9 cellular contexts compared by ENCODE assay signal in genomic region chr1:109531826-109532364, GRCh38. TPM values are rescaled to one million over a fixed set of nuclear protein-coding genes. Genes with fewer than 3 reads are reported as not detected.
DNase-seq lines count a peak whose midpoint lies in the region; ATAC-seq, FAIRE-seq and TF ChIP-seq lines count a peak whose summit lies in the region.
"Had no signal": no experiment of that assay in that cellular context is flagged by ENCODE, and none has a peak within 500 bp of the region (broad histone marks: within the 10 kb centered on the region; RNA-seq: fewer than 3 reads in every experiment).

No MANE protein-coding gene starts in this region.

- no peak overlapping the region for H3K27ac ChIP-seq in HEK293 (ENCODE audit: extremely low read depth, low read depth, low read length)
- no peak overlapping the region for H3K27ac ChIP-seq in K562 (ENCODE audit: extremely low read depth, low read depth, low read length)
- no peak overlapping the region for H3K27ac ChIP-seq in rectal smooth muscle tissue (ENCODE audit: low read depth, low read length)

- no peaks in the 10 kb centered on the region for H3K79me2 ChIP-seq in K562 (ENCODE audit: control insufficient read depth, insufficient read depth, low read length)

- no peak for TF ChIP-seq EP300 in K562 (IDR thresholded peaks at IDR 0.05; ENCODE audit: low read length)

- H3K4me3 ChIP-seq in HEK293 (ENCODE audit: low read depth, low read length) (no peak overlapping the region), K562 (no peak overlapping the region), rectal smooth muscle tissue (ENCODE audit: low read length) (peak overlapping the region; percentile 55)

- H3K4me2 ChIP-seq in K562 (ENCODE audit: insufficient read depth, low read length), result 0 out of 2 replicates have a peak overlapping the region, but pooled peaks have one; percentile 53

- H3K9me3 ChIP-seq in HEK293 (ENCODE audit: control insufficient read depth, insufficient read depth, low read depth, low read length) (no peaks in the 10 kb centered on the region), K562 (replicated peaks; ENCODE audit: control insufficient read depth, insufficient read depth, low read depth, low read length) (no peaks in the 10 kb centered on the region)

- POLR2A ChIA-PET in HEK293 (lab: Yijun Ruan, JAX) (interaction anchor here (0.8 to 1.8 kb wide), 7 partner anchors 13 to 43 kb away, joined by 3 to 11 read pairs (median 4); partner anchors contain the start of genes CYB561D1 and GNAI3), K562 (lab: Yijun Ruan, JAX) (interaction anchor here (0.6 to 4.9 kb wide), 14 partner anchors 10 to 257 kb away, joined by 3 to 21 read pairs (median 5); partner anchors contain the start of genes ATXN7L2, CYB561D1, GNAI3 and PSMA5)

- H3K9ac ChIP-seq in K562 (ENCODE audit: insufficient read depth in 1 of 2, low read depth in 2 of 2, low read length in 2 of 2) (peak overlapping the region in 1 of 2 experiments; percentile 61; a peak in 1 of 4 replicates), rectal smooth muscle tissue (ENCODE audit: low read length) (no peak overlapping the region)

- 37% methylated on average over 16 of the region's 16 CpGs for WGBS in K562 (ENCODE audit: insufficient coverage, low coverage, missing lambda C conversion rate)

- H3K27me3 ChIP-seq in K562 (ENCODE audit: control insufficient read depth in 2 of 2, insufficient read depth in 2 of 2, low read length in 2 of 2) (peaks cover 12 to 20% of the 10 kb centered on the region in 2 experiments), rectal smooth muscle tissue (ENCODE audit: control insufficient read depth, insufficient read depth, low read length) (no peaks in the 10 kb centered on the region)

- no TSS peak for BruUV-seq in K562 (replicated peaks; lab: Mats Ljungman, UMichigan)

- H3K9me1 ChIP-seq in K562 (ENCODE audit: control insufficient read depth, insufficient read depth, low read length), result no peaks in the 10 kb centered on the region

- H3K36me3 ChIP-seq in HEK293 (ENCODE audit: control insufficient read depth in 2 of 2, insufficient read depth in 1 of 2, low read length in 2 of 2) (no peaks in the 10 kb centered on the region), K562 (ENCODE audit: control insufficient read depth, insufficient read depth, low read length) (no peaks in the 10 kb centered on the region), rectal smooth muscle tissue (ENCODE audit: control insufficient read depth, insufficient read depth, low read length) (no peaks in the 10 kb centered on the region)

- H3K4me1 ChIP-seq in HEK293 (ENCODE audit: control insufficient read depth, insufficient read depth, low read length) (no peaks in the 10 kb centered on the region), K562 (replicated peaks in 1 of 2; ENCODE audit: control insufficient read depth in 2 of 2, insufficient read depth in 2 of 2, low read length in 2 of 2) (peaks cover 9 to 14% of the 10 kb centered on the region in 2 experiments; a peak in 4 of 5 replicates), rectal smooth muscle tissue (ENCODE audit: control insufficient read depth, insufficient read depth, low read length) (peaks cover 18% of the 10 kb centered on the region)

- TF ChIP-seq CTCF in HEK293 (tag by site-specific recombination; IDR thresholded peaks at IDR 0.05) (no peak), K562 (IDR thresholded peaks at IDR 0.05 in 2 of 3, conservative IDR thresholded peaks at IDR 0.05 in 1 of 3; ENCODE audit: insufficient read depth in 2 of 3, low read depth in 1 of 3, low read length in 3 of 3) (no peak)

- peak overlapping the region; percentile 97 for H2AFZ ChIP-seq in K562 (ENCODE audit: low read depth, low read length)

- DNase-seq in NCI-H2227 (lab: John Stamatoyannopoulos, UW; ENCODE audit: unreplicated experiment), result peak; percentile 24
- DNase-seq in NCI-H2227 treated with DMSO at 0.1 percent for 48 hours (lab: John Stamatoyannopoulos, UW), result no peak
- no peak for DNase-seq in K562 (ENCODE audit: extremely low read depth in 1 of 4, low spot score in 3 of 4)
- no peak for DNase-seq in SIG-M5 treated with dmso at 0.1 percent for 504 hours (lab: John Stamatoyannopoulos, UW; ENCODE audit: unreplicated experiment)
- no peak for DNase-seq in H4 (ENCODE audit: low spot score)
- no peak for DNase-seq in OCI-M2 (lab: John Stamatoyannopoulos, UW; ENCODE audit: unreplicated experiment)

- in situ Hi-C loops in K562 (cut with MboI), result loop anchor here (5.0 kb wide), 2 partner anchors 35 to 270 kb away; no protein-coding TSS in a partner anchor

- CTCF ChIA-PET in HEK293 (lab: Yijun Ruan, JAX), result interaction anchor here (0.5 to 20.8 kb wide), 46 partner anchors 9 to 635 kb away, joined by 3 to 1152 read pairs (median 4); partner anchors contain the start of genes AHCYL1, AMIGO1, ATXN7L2 and CYB561D1
- CTCF ChIA-PET in K562 (lab: Yijun Ruan, JAX; ENCODE audit: low intra/inter-chr PET ratio), result interaction anchor here (0.5 to 5.3 kb wide), 6 partner anchors 22 to 331 kb away, joined by 3 to 131 read pairs (median 22); partner anchors contain the start of gene CYB561D1

- no peak for FAIRE-seq in K562 (lab: Jason Lieb, UNC)

- intact Hi-C loops in K562 (cut with micrococcal nuclease), result loop anchor here (1.0 to 10.0 kb wide), 9 partner anchors 32 to 417 kb away; partner anchors contain the start of genes CYB561D1 and ELAPOR1

- no peaks in the 10 kb centered on the region for H4K20me1 ChIP-seq in K562 (replicated peaks; ENCODE audit: control insufficient read depth, insufficient read depth, low read length)

- TF ChIP-seq RAD21 in K562 (CRISPR knock-in tag; conservative IDR thresholded peaks at IDR 0.05 in 1 of 2, IDR thresholded peaks at IDR 0.05 in 1 of 2), result no peak

- ATAC-seq in K562, result no peak; the same call in 2 of the 3 replicates

- no peak for TF ChIP-seq POLR2A in K562 (conservative IDR thresholded peaks at IDR 0.05)

RNA-seq across cellular contexts. Expression of gene GPR61, which starts 7.8 kb away (rescaled TPM):
- not detected in 2 replicates for total RNA-seq in K562 (2011; cell fraction: chromatin; rRNA removed; ENCODE audit: low replicate concordance)
- total RNA-seq in K562 (2011; cell fraction: nucleolus; rRNA removed), result under 0.01 TPM in 1 of 2 replicates, not detected in the other
- total RNA-seq in K562 (2011; cell fraction: nucleoplasm; rRNA removed), result 0.29 TPM in 1 of 2 replicates, not detected in the other
- total RNA-seq in K562 (2014; rRNA removed), result not detected in 2 replicates
- 0.04 TPM in 1 of 2 replicates, not detected in the other for total RNA-seq in K562 (2014; rRNA removed; fragmentation: Illumina TruSeq; extraction: Trizol)
- 0.15 TPM in 1 of 2 replicates, not detected in the other for total RNA-seq in K562 (2015; rRNA removed; fragmentation: Illumina TruSeq; extraction: Trizol)
- total RNA-seq in K562 (2021), result not detected in 2 replicates
- polyA plus RNA-seq in K562 (2011; rRNA removed), result 0.15 TPM in 1 of 2 replicates, not detected in the other
- 0.01 TPM in 1 of 2 replicates, not detected in the other for polyA plus RNA-seq in K562 (2011; cell fraction: cytosol; rRNA removed)
- polyA plus RNA-seq in K562 (2011; cell fraction: nucleus; rRNA removed), result not detected in 2 replicates
- 0.90 and 1.3 TPM in 2 replicates for polyA plus RNA-seq in K562 (2012)
- not detected in 2 replicates for polyA plus RNA-seq in K562 (2014; fragmentation: Illumina TruSeq; extraction: Trizol)
- polyA plus RNA-seq in K562 (2014; fragmentation: Nextera tagmentation; extraction: Ambion mirVana), result 1 to 10 TPM in 1 of 2 experiments, under 1 TPM in 1; 0.65 to 1.1 TPM
- 0.25 TPM in 1 of 2 replicates, not detected in the other for polyA plus RNA-seq in K562 (2014; rRNA removed)
- 0.28 and 0.54 TPM in 2 replicates for polyA minus RNA-seq in K562 (2011; rRNA and poly(A)+ RNA removed)
- polyA minus RNA-seq in K562 (2011; cell fraction: cytosol; rRNA and poly(A)+ RNA removed), result not detected in 2 replicates
- polyA minus RNA-seq in K562 (2011; cell fraction: nucleus; rRNA and poly(A)+ RNA removed), result 0.89 TPM in 1 of 2 replicates, not detected in the other
- not detected in 2 replicates for total RNA-seq in H4 (2014; rRNA removed; shearing (Covaris generic))
- total RNA-seq: A673 had no signal

RNA-seq across cellular contexts. Expression of gene GNAI3, which starts 16.5 kb away (rescaled TPM):
- total RNA-seq in K562 (2011; cell fraction: chromatin; rRNA removed; ENCODE audit: low replicate concordance), result 4.4 and 10.9 TPM in 2 replicates
- 3.5 and 3.9 TPM in 2 replicates for total RNA-seq in K562 (2011; cell fraction: nucleolus; rRNA removed)
- 8.6 and 16.3 TPM in 2 replicates for total RNA-seq in K562 (2011; cell fraction: nucleoplasm; rRNA removed)
- total RNA-seq in K562 (2014; rRNA removed), result 7.1 and 7.9 TPM in 2 replicates
- total RNA-seq in K562 (2014; rRNA removed; fragmentation: Illumina TruSeq; extraction: Trizol), result 12.9 and 14.3 TPM in 2 replicates
- 11.0 and 11.9 TPM in 2 replicates for total RNA-seq in K562 (2015; rRNA removed; fragmentation: Illumina TruSeq; extraction: Trizol)
- total RNA-seq in K562 (2021), result 9.1 TPM in 2 replicates
- 8.8 and 13.2 TPM in 2 replicates for polyA plus RNA-seq in K562 (2011; rRNA removed)
- 2.1 and 5.2 TPM in 2 replicates for polyA plus RNA-seq in K562 (2011; cell fraction: cytosol; rRNA removed)
- 1.5 and 2.5 TPM in 2 replicates for polyA plus RNA-seq in K562 (2011; cell fraction: nucleus; rRNA removed)
- polyA plus RNA-seq in K562 (2012), result 7.9 and 9.5 TPM in 2 replicates
- 8.5 and 8.9 TPM in 2 replicates for polyA plus RNA-seq in K562 (2014; fragmentation: Illumina TruSeq; extraction: Trizol)
- polyA plus RNA-seq in K562 (2014; fragmentation: Nextera tagmentation; extraction: Ambion mirVana), result 1 to 10 TPM; 6.9 to 8.0 TPM
- 6.3 and 6.8 TPM in 2 replicates for polyA plus RNA-seq in K562 (2014; rRNA removed)
- polyA minus RNA-seq in K562 (2011; rRNA and poly(A)+ RNA removed), result 23.7 and 24.6 TPM in 2 replicates
- polyA minus RNA-seq in K562 (2011; cell fraction: cytosol; rRNA and poly(A)+ RNA removed), result 5.8 and 6.5 TPM in 2 replicates
- 5.3 and 10.7 TPM in 2 replicates for polyA minus RNA-seq in K562 (2011; cell fraction: nucleus; rRNA and poly(A)+ RNA removed)
- 9.0 and 9.8 TPM in 2 replicates for total RNA-seq in H4 (2014; rRNA removed; shearing (Covaris generic))

RNA-seq across cellular contexts. Expression of gene AMIGO1, which starts 22.4 kb away (rescaled TPM):
- 0.69 and 0.83 TPM in 2 replicates for total RNA-seq in K562 (2011; cell fraction: chromatin; rRNA removed; ENCODE audit: low replicate concordance)
- 0.39 and 0.83 TPM in 2 replicates for total RNA-seq in K562 (2011; cell fraction: nucleolus; rRNA removed)
- total RNA-seq in K562 (2011; cell fraction: nucleoplasm; rRNA removed), result 1.0 and 1.2 TPM in 2 replicates
- 0.78 and 1.00 TPM in 2 replicates for total RNA-seq in K562 (2014; rRNA removed)
- 0.67 and 0.69 TPM in 2 replicates for total RNA-seq in K562 (2014; rRNA removed; fragmentation: Illumina TruSeq; extraction: Trizol)
- total RNA-seq in K562 (2015; rRNA removed; fragmentation: Illumina TruSeq; extraction: Trizol), result 0.53 and 0.54 TPM in 2 replicates
- total RNA-seq in K562 (2021), result 0.72 and 1.0 TPM in 2 replicates
- 0.33 and 0.46 TPM in 2 replicates for polyA plus RNA-seq in K562 (2011; rRNA removed)
- 0.50 and 0.70 TPM in 2 replicates for polyA plus RNA-seq in K562 (2011; cell fraction: cytosol; rRNA removed)
- polyA plus RNA-seq in K562 (2011; cell fraction: nucleus; rRNA removed), result 0.46 and 0.54 TPM in 2 replicates
- 0.68 and 0.84 TPM in 2 replicates for polyA plus RNA-seq in K562 (2012)
- 0.76 and 0.83 TPM in 2 replicates for polyA plus RNA-seq in K562 (2014; fragmentation: Illumina TruSeq; extraction: Trizol)
- under 1 TPM; 0.24 to 0.31 TPM for polyA plus RNA-seq in K562 (2014; fragmentation: Nextera tagmentation; extraction: Ambion mirVana)
- polyA plus RNA-seq in K562 (2014; rRNA removed), result 0.45 and 0.71 TPM in 2 replicates
- polyA minus RNA-seq in K562 (2011; rRNA and poly(A)+ RNA removed), result 0.39 and 0.56 TPM in 2 replicates
- 0.36 and 0.48 TPM in 2 replicates for polyA minus RNA-seq in K562 (2011; cell fraction: cytosol; rRNA and poly(A)+ RNA removed)
- 0.27 and 0.67 TPM in 2 replicates for polyA minus RNA-seq in K562 (2011; cell fraction: nucleus; rRNA and poly(A)+ RNA removed)
- 0.72 and 1.5 TPM in 2 replicates for total RNA-seq in H4 (2014; rRNA removed; shearing (Covaris generic))

RNA-seq across cellular contexts. Expression of gene CYB561D1, which starts 38.0 kb away (rescaled TPM):
- total RNA-seq in K562 (2011; cell fraction: chromatin; rRNA removed; ENCODE audit: low replicate concordance), result 10.5 and 21.1 TPM in 2 replicates
- total RNA-seq in K562 (2011; cell fraction: nucleolus; rRNA removed), result 13.8 and 15.2 TPM in 2 replicates
- total RNA-seq in K562 (2011; cell fraction: nucleoplasm; rRNA removed), result 15.0 and 15.6 TPM in 2 replicates
- total RNA-seq in K562 (2014; rRNA removed), result 1.8 and 2.6 TPM in 2 replicates
- 2.6 and 3.2 TPM in 2 replicates for total RNA-seq in K562 (2014; rRNA removed; fragmentation: Illumina TruSeq; extraction: Trizol)
- 3.1 and 3.5 TPM in 2 replicates for total RNA-seq in K562 (2015; rRNA removed; fragmentation: Illumina TruSeq; extraction: Trizol)
- total RNA-seq in K562 (2021), result 5.9 and 7.2 TPM in 2 replicates
- 6.8 and 8.7 TPM in 2 replicates for polyA plus RNA-seq in K562 (2011; rRNA removed)
- 9.0 and 11.4 TPM in 2 replicates for polyA plus RNA-seq in K562 (2011; cell fraction: cytosol; rRNA removed)
- polyA plus RNA-seq in K562 (2011; cell fraction: nucleus; rRNA removed), result 13.7 and 16.3 TPM in 2 replicates
- polyA plus RNA-seq in K562 (2012), result 5.5 and 9.8 TPM in 2 replicates
- 4.0 and 4.6 TPM in 2 replicates for polyA plus RNA-seq in K562 (2014; fragmentation: Illumina TruSeq; extraction: Trizol)
- under 1 TPM; 0.71 to 0.72 TPM for polyA plus RNA-seq in K562 (2014; fragmentation: Nextera tagmentation; extraction: Ambion mirVana)
- polyA plus RNA-seq in K562 (2014; rRNA removed), result 4.9 and 5.5 TPM in 2 replicates
- 3.8 and 4.1 TPM in 2 replicates for polyA minus RNA-seq in K562 (2011; rRNA and poly(A)+ RNA removed)
- polyA minus RNA-seq in K562 (2011; cell fraction: cytosol; rRNA and poly(A)+ RNA removed), result 2.4 and 2.7 TPM in 2 replicates
- polyA minus RNA-seq in K562 (2011; cell fraction: nucleus; rRNA and poly(A)+ RNA removed), result 5.5 and 8.4 TPM in 2 replicates
- 2.6 and 7.9 TPM in 2 replicates for total RNA-seq in H4 (2014; rRNA removed; shearing (Covaris generic))

RNA-seq across cellular contexts. Expression of gene ATXN7L2, which starts 48.2 kb away (rescaled TPM):
- 13.4 and 39.5 TPM in 2 replicates for total RNA-seq in K562 (2011; cell fraction: chromatin; rRNA removed; ENCODE audit: low replicate concordance)
- 28.8 and 32.7 TPM in 2 replicates for total RNA-seq in K562 (2011; cell fraction: nucleolus; rRNA removed)
- 14.5 and 23.4 TPM in 2 replicates for total RNA-seq in K562 (2011; cell fraction: nucleoplasm; rRNA removed)
- total RNA-seq in K562 (2014; rRNA removed) (6.3 and 10.4 TPM in 2 replicates), K562 (2014; rRNA removed; fragmentation: Illumina TruSeq; extraction: Trizol) (1.9 and 2.3 TPM in 2 replicates), K562 (2015; rRNA removed; fragmentation: Illumina TruSeq; extraction: Trizol) (4.4 and 5.8 TPM in 2 replicates), K562 (2021) (9.4 and 10.0 TPM in 2 replicates)
- polyA plus RNA-seq in K562 (2011; rRNA removed) (3.1 and 5.9 TPM in 2 replicates), K562 (2014; fragmentation: Illumina TruSeq; extraction: Trizol) (7.1 and 8.5 TPM in 2 replicates), K562 (2014; fragmentation: Nextera tagmentation; extraction: Ambion mirVana) (under 1 TPM; 0.21 to 0.56 TPM), K562 (2014; rRNA removed) (10.4 and 11.1 TPM in 2 replicates)
- 4.0 and 11.5 TPM in 2 replicates for polyA plus RNA-seq in K562 (2011; cell fraction: cytosol; rRNA removed)
- 23.4 and 48.0 TPM in 2 replicates for polyA plus RNA-seq in K562 (2011; cell fraction: nucleus; rRNA removed)
- polyA plus RNA-seq in K562 (2012), result 5.9 and 6.8 TPM in 2 replicates
- 2.4 and 3.5 TPM in 2 replicates for polyA minus RNA-seq in K562 (2011; rRNA and poly(A)+ RNA removed)
- polyA minus RNA-seq in K562 (2011; cell fraction: cytosol; rRNA and poly(A)+ RNA removed), result 2.6 and 4.1 TPM in 2 replicates
- 13.1 and 13.6 TPM in 2 replicates for polyA minus RNA-seq in K562 (2011; cell fraction: nucleus; rRNA and poly(A)+ RNA removed)
- 1.0 and 1.9 TPM in 2 replicates for total RNA-seq in H4 (2014; rRNA removed; shearing (Covaris generic))
